Comparison of ENCODE assay signal across 13 cellular contexts in genomic region chr6:110296151-110297028, GRCh38.
DNase-seq lines count a peak whose midpoint lies in the region; ATAC-seq, FAIRE-seq and TF ChIP-seq lines count a peak whose summit lies in the region.
"Had no signal": no experiment of that assay in that cellular context is flagged by ENCODE, and none has a peak within 500 bp of the region (broad histone marks: within the 10 kb centered on the region; RNA-seq: fewer than 3 reads in every experiment).

No MANE protein-coding gene starts in this region.

- H3K4me1 ChIP-seq in naive thymus-derived CD4-positive, alpha-beta T cell (ENCODE audit: control insufficient read depth in 2 of 2, insufficient read depth in 2 of 2, low read length in 2 of 2): no peaks in the 10 kb centered on the region

- DNase-seq in Ammon's horn (ENCODE audit: low spot score): peak; percentile 35
- no peak for DNase-seq in D721Med (ENCODE audit: insufficient read length, low spot score)
- DNase-seq in activated naive CD8-positive, alpha-beta T cell treated with anti-CD3 and anti-CD28 coated beads, Interleukin-2, amount 10 ng/mL, durations not matched to agents 7 days and 5 days: no peak
- DNase-seq in naive thymus-derived CD4-positive, alpha-beta T cell: peak in 2 of 9 donors; percentile 2 to 15
- no peak for DNase-seq in occipital lobe (lab: John Stamatoyannopoulos, UW)
- DNase-seq in cerebellum (ENCODE audit: low spot score): no peak
- DNase-seq in RCC 7860 (ENCODE audit: low spot score): no peak
- DNase-seq: central memory CD4-positive, alpha-beta T cell; NCI-H526; stimulated activated CD4-positive, alpha-beta T cell treated with anti-CD3 and anti-CD28 coated beads, Interleukin-4, amount 100 ng/mL, for 1 hour; stimulated activated naive B cell treated with anti-CD40 and anti-IgM and Interleukin-4, amounts not matched to agents 10 μg/mL and 1 μg/mL and 100 μg/mL, for 72 hours had no signal

- H3K27ac Mint-ChIP-seq in activated naive CD8-positive, alpha-beta T cell treated with anti-CD3 and anti-CD28 coated beads, Interleukin-2, amount 10 ng/mL, durations not matched to agents 7 days and 5 days: no peak overlapping the region
- peak overlapping the region in 2 of 9 donors; percentile 18 to 62 for H3K27ac Mint-ChIP-seq in naive thymus-derived CD4-positive, alpha-beta T cell
- H3K27ac Mint-ChIP-seq: stimulated activated naive B cell treated with anti-CD40 and anti-IgM and Interleukin-4, amounts not matched to agents 10 μg/mL and 1 μg/mL and 100 μg/mL, for 72 hours had no signal

- peaks cover 4% of the 10 kb centered on the region for H3K27me3 Mint-ChIP-seq in activated naive CD8-positive, alpha-beta T cell treated with anti-CD3 and anti-CD28 coated beads, Interleukin-2, amount 10 ng/mL, durations not matched to agents 7 days and 5 days
- H3K27me3 Mint-ChIP-seq in naive thymus-derived CD4-positive, alpha-beta T cell: peaks cover 23 to 38% (median 23%) of the 10 kb centered on the region in 5 donors

- H3K9me3 ChIP-seq in naive thymus-derived CD4-positive, alpha-beta T cell (ENCODE audit: control insufficient read depth in 2 of 3, low read length in 3 of 3): no peaks in the 10 kb centered on the region

- FAIRE-seq in D721Med (lab: Jason Lieb, UNC): peak; percentile 95
- no peak for FAIRE-seq in RCC 7860 (lab: Jason Lieb, UNC)
- FAIRE-seq: HTR-8/SVneo had no signal

- ATAC-seq in activated naive CD8-positive, alpha-beta T cell treated with anti-CD3 and anti-CD28 coated beads, Interleukin-2, amount 10 ng/mL, durations not matched to agents 7 days and 5 days (ENCODE audit: low read depth): peak; percentile 45
- ATAC-seq in naive thymus-derived CD4-positive, alpha-beta T cell: no peak
- ATAC-seq: stimulated activated naive B cell treated with anti-CD40 and anti-IgM and Interleukin-4, amounts not matched to agents 10 μg/mL and 1 μg/mL and 100 μg/mL, for 72 hours had no signal

- peaks cover 12% of the 10 kb centered on the region for H3K4me1 Mint-ChIP-seq in activated naive CD8-positive, alpha-beta T cell treated with anti-CD3 and anti-CD28 coated beads, Interleukin-2, amount 10 ng/mL, durations not matched to agents 7 days and 5 days
- H3K4me1 Mint-ChIP-seq in naive thymus-derived CD4-positive, alpha-beta T cell: peaks cover 0 to 23% (median 15%) of the 10 kb centered on the region in 7 donors
- H3K4me1 Mint-ChIP-seq: stimulated activated naive B cell treated with anti-CD40 and anti-IgM and Interleukin-4, amounts not matched to agents 10 μg/mL and 1 μg/mL and 100 μg/mL, for 72 hours had no signal

- POLR2A ChIA-PET in activated naive CD8-positive, alpha-beta T cell treated with anti-CD3 and anti-CD28 coated beads, Interleukin-2, amount 10 ng/mL, durations not matched to agents 7 days and 5 days (lab: Charles Lee): no interaction called here
- POLR2A ChIA-PET in naive thymus-derived CD4-positive, alpha-beta T cell (lab: Charles Lee): no interaction called here

- intact Hi-C loops in naive thymus-derived CD4-positive, alpha-beta T cell (cut with micrococcal nuclease): loop anchor here (1.0 to 5.0 kb wide), 2 partner anchors 114 to 118 kb away; partner anchors contain the start of gene CDC40 (in 1 of the 2)

- no peak overlapping the region for H3K27ac ChIP-seq in naive thymus-derived CD4-positive, alpha-beta T cell (ENCODE audit: low read depth, low read length)
- H3K27ac ChIP-seq: VCaP had no signal

- H3K4me3 ChIP-seq in naive thymus-derived CD4-positive, alpha-beta T cell (ENCODE audit: low read length): no peak overlapping the region

- TF ChIP-seq CTCF in D721Med (IDR thresholded peaks at IDR 0.05; ENCODE audit: insufficient read depth, missing control alignments): no peak

- peak overlapping the region; percentile 58 for H3K4me3 Mint-ChIP-seq in activated naive CD8-positive, alpha-beta T cell treated with anti-CD3 and anti-CD28 coated beads, Interleukin-2, amount 10 ng/mL, durations not matched to agents 7 days and 5 days
- H3K4me3 Mint-ChIP-seq in naive thymus-derived CD4-positive, alpha-beta T cell: peak overlapping the region in 8 of 10 donors; percentile 53 to 77 (median 68)
- H3K4me3 Mint-ChIP-seq: stimulated activated naive B cell treated with anti-CD40 and anti-IgM and Interleukin-4, amounts not matched to agents 10 μg/mL and 1 μg/mL and 100 μg/mL, for 72 hours had no signal

- H3K27me3 ChIP-seq in naive thymus-derived CD4-positive, alpha-beta T cell (ENCODE audit: control insufficient read depth in 2 of 2, insufficient read depth in 2 of 2, low read length in 2 of 2): no peaks in the 10 kb centered on the region

- peaks cover 2% of the 10 kb centered on the region for H3K9me3 Mint-ChIP-seq in activated naive CD8-positive, alpha-beta T cell treated with anti-CD3 and anti-CD28 coated beads, Interleukin-2, amount 10 ng/mL, durations not matched to agents 7 days and 5 days
- peaks cover 0 to 4% (median 0%) of the 10 kb centered on the region in 11 donors for H3K9me3 Mint-ChIP-seq in naive thymus-derived CD4-positive, alpha-beta T cell
- H3K9me3 Mint-ChIP-seq: stimulated activated naive B cell treated with anti-CD40 and anti-IgM and Interleukin-4, amounts not matched to agents 10 μg/mL and 1 μg/mL and 100 μg/mL, for 72 hours had no signal

- no peaks in the 10 kb centered on the region for H3K36me3 ChIP-seq in naive thymus-derived CD4-positive, alpha-beta T cell (ENCODE audit: control insufficient read depth in 2 of 3, insufficient read depth in 3 of 3, low read length in 3 of 3)

- CTCF ChIA-PET in naive thymus-derived CD4-positive, alpha-beta T cell (lab: Charles Lee): interaction anchor here (0.6 kb wide), 1 partner anchor 830 kb away, joined by 3 read pairs; no protein-coding TSS in a partner anchor

- H3K36me3 Mint-ChIP-seq in activated naive CD8-positive, alpha-beta T cell treated with anti-CD3 and anti-CD28 coated beads, Interleukin-2, amount 10 ng/mL, durations not matched to agents 7 days and 5 days: no peaks in the 10 kb centered on the region
- H3K36me3 Mint-ChIP-seq in naive thymus-derived CD4-positive, alpha-beta T cell: no peaks in the 10 kb centered on the region
- H3K36me3 Mint-ChIP-seq: stimulated activated naive B cell treated with anti-CD40 and anti-IgM and Interleukin-4, amounts not matched to agents 10 μg/mL and 1 μg/mL and 100 μg/mL, for 72 hours had no signal
